Comparison of ENCODE assay signal across 11 cellular contexts in the genomic region with DNA sequence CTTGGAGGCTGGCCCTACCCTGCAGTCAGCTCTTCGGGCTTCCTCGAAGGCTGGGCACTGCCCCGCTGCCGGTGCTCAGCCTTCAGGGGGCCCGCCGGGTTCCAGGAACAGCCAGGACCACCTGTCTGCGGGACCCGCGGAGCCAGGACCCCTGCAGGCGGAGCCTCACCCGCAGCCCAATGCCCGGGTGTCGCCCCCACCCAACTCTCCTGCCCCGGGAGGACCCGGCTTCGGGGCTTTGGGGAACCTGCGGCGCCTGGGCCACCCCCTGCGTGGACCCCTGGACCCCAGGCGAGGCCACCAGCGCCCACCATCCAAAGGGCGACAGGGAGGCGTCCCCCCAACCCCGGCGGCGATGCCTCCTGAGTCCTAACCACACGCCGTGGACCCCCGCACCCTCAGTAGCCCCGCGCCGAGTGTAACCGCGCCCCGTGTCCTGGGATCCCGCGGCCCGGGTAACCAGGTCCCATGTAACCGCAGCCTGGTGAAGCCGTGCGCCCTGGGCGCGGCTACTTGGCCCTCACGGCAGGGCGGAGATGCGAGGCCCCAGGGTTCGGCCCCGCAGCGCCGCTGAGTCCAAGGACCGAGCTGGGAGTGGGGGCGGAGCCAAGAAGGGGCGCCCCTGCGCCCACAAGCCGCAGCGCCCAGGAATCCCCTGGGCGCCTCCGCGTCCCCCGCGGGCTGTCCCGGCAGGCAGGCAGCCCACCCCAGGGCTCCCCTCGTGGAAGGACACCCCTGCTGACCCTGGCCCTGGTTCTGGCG. TPM values are rescaled to one million over a fixed set of nuclear protein-coding genes. Genes with fewer than 3 reads are reported as not detected.
DNase-seq lines count a peak whose midpoint lies in the region; TF ChIP-seq lines count a peak whose summit lies in the region.
"Had no signal": no experiment of that assay in that cellular context is flagged by ENCODE, and none has a peak within 500 bp of the region (broad histone marks: within the 10 kb centered on the region; RNA-seq: fewer than 3 reads in every experiment).

No MANE protein-coding gene starts in this region.

- peak overlapping the region; percentile 86 for H2AFZ ChIP-seq in neuronal stem cell (ENCODE audit: low read length)

- H3K9me3 ChIP-seq in Peyer's patch (no peaks in the 10 kb centered on the region), esophagus squamous epithelium (no peaks in the 10 kb centered on the region), neuronal stem cell (replicated peaks in 1 of 2; ENCODE audit: control insufficient read depth in 2 of 2, insufficient read depth in 1 of 2, low read depth in 1 of 2, low read length in 2 of 2) (peaks cover 0 to 5% of the 10 kb centered on the region in 2 donors)

- no peak overlapping the region for H2BK15ac ChIP-seq in neuronal stem cell (ENCODE audit: low read length)

- no peak overlapping the region for H2BK5ac ChIP-seq in neuronal stem cell (ENCODE audit: low read length)

- 25% methylated on average over 2 of the region's 64 CpGs; no CpG with 5 or more reads in 1 of the 2 donors for WGBS in esophagus squamous epithelium, 2 donors
- WGBS in neuronal stem cell (ENCODE audit: extremely low coverage in 2 of 2, insufficient read length in 2 of 2, insufficient replicate concordance in 1 of 2), 2 donors, result no CpG with 5 or more reads among the region's 64 CpGs

- no peak overlapping the region for H4K91ac ChIP-seq in neuronal stem cell (ENCODE audit: low read depth, low read length, poor library complexity)

- no peak overlapping the region for H2AK5ac ChIP-seq in neuronal stem cell (ENCODE audit: low read depth, low read length)

- H2BK120ac ChIP-seq in neuronal stem cell (ENCODE audit: low read depth, low read length), result no peak overlapping the region

- H3K27me3 ChIP-seq in Peyer's patch (peaks cover 0 to 10% of the 10 kb centered on the region in 2 donors), esophagus squamous epithelium (peaks cover 0 to 51% (median 10%) of the 10 kb centered on the region in 4 donors), neuronal stem cell (ENCODE audit: control insufficient read depth in 3 of 3, insufficient read depth in 3 of 3, low read depth in 1 of 3, low read length in 3 of 3) (peaks cover 0 to 59% (median 16%) of the 10 kb centered on the region in 3 experiments)

- H3K4me3 ChIP-seq in Peyer's patch (peak overlapping the region in 3 of 4 donors; percentile 22 to 35 (median 22)), esophagus squamous epithelium (peak overlapping the region in 3 of 4 donors; percentile 10 to 57 (median 28)), neuronal stem cell (ENCODE audit: low read length in 2 of 2) (peak overlapping the region in 1 of 2 donors; percentile 82)

- H3K27ac ChIP-seq in Peyer's patch (no peak overlapping the region), esophagus squamous epithelium (no peak overlapping the region), neuronal stem cell (replicated peaks; ENCODE audit: low read length) (no peak overlapping the region)
- H3K27ac ChIP-seq: KMS-11 had no signal

- no peak overlapping the region for H3K4ac ChIP-seq in neuronal stem cell (ENCODE audit: low read length)

- H3K79me1 ChIP-seq in neuronal stem cell (ENCODE audit: low read depth, low read length), result no peaks in the 10 kb centered on the region

- no peak for TF ChIP-seq POLR2A in Peyer's patch (IDR thresholded peaks at IDR 0.05)
- no peak for TF ChIP-seq POLR2A in esophagus squamous epithelium (IDR thresholded peaks at IDR 0.05)

- peaks cover 0 to 11% (median 3%) of the 10 kb centered on the region in 4 donors for H3K4me1 ChIP-seq in Peyer's patch
- H3K4me1 ChIP-seq in esophagus squamous epithelium, result peaks cover 4 to 12% (median 7%) of the 10 kb centered on the region in 3 donors
- H3K4me1 ChIP-seq in neuronal stem cell (ENCODE audit: control insufficient read depth in 2 of 2, insufficient read depth in 1 of 2, low read depth in 1 of 2, low read length in 2 of 2), result peaks cover 0 to 3% of the 10 kb centered on the region in 2 donors

- DNase-seq in AG08396 (ENCODE audit: low spot score) (peak; percentile 52), Peyer's patch (no peak), esophagus squamous epithelium (lab: John Stamatoyannopoulos, UW) (no peak), neuronal stem cell (ENCODE audit: low spot score) (no peak), CD1c-positive myeloid dendritic cell (ENCODE audit: extremely low spot score) (no peak), AG08395 (ENCODE audit: low spot score) (no peak), NCI-H1436 treated with DMSO at 0.1 percent for 48 hours (lab: John Stamatoyannopoulos, UW) (no peak), superior temporal gyrus (ENCODE audit: extremely low spot score) (no peak)
- DNase-seq: activated CD4-positive, alpha-beta T cell treated with anti-CD3 and anti-CD28 coated beads, Interleukin-2, amount 50 U/mL, for 4 hours; dermis blood vessel endothelial cell had no signal

- no peak overlapping the region for H4K8ac ChIP-seq in neuronal stem cell (ENCODE audit: low read depth, low read length)

- TF ChIP-seq CTCF in Peyer's patch (IDR thresholded peaks at IDR 0.05) (no peak), esophagus squamous epithelium (IDR thresholded peaks at IDR 0.05) (no peak)

- peak overlapping the region; percentile 89 for H3K18ac ChIP-seq in neuronal stem cell (ENCODE audit: low read length)

- H3K14ac ChIP-seq in neuronal stem cell (ENCODE audit: low read length), result peak overlapping the region; percentile 78

- H3K36me3 ChIP-seq in Peyer's patch, result no peaks in the 10 kb centered on the region
- no peaks in the 10 kb centered on the region for H3K36me3 ChIP-seq in esophagus squamous epithelium
- no peaks in the 10 kb centered on the region for H3K36me3 ChIP-seq in neuronal stem cell (replicated peaks in 1 of 2; ENCODE audit: control insufficient read depth in 2 of 2, insufficient read depth in 2 of 2, low read length in 2 of 2)

- H3K9ac ChIP-seq in neuronal stem cell (ENCODE audit: low read depth, low read length, poor library complexity), result peak overlapping the region; percentile 90
- H3K9ac ChIP-seq: KMS-11 had no signal

- no peak overlapping the region for H2BK12ac ChIP-seq in neuronal stem cell (ENCODE audit: low read length)

- peak overlapping the region; percentile 71 for H3K4me2 ChIP-seq in neuronal stem cell (ENCODE audit: insufficient read depth, low read length, poor library complexity, severe bottlenecking)
- H3K4me2 ChIP-seq: KMS-11 had no signal

- H3K23ac ChIP-seq in neuronal stem cell (ENCODE audit: low read depth, low read length, poor library complexity), result no peak overlapping the region

- intact Hi-C loops in esophagus squamous epithelium (cut with DNase I), result no loop called here

RNA-seq across cellular contexts. Expression of gene UBE2F, which starts 11.0 kb away (rescaled TPM):
- total RNA-seq in Peyer's patch, result 10 to 100 TPM; 21.5 to 67.7 (median 50.3) TPM
- 10 to 100 TPM; 54.9 to 84.7 (median 64.8) TPM for total RNA-seq in esophagus squamous epithelium
- polyA plus RNA-seq in neuronal stem cell (2013, experiment 1 of 2), result 35.5 TPM
- 36.1 TPM for polyA plus RNA-seq in neuronal stem cell (2013, experiment 2 of 2)
